ENCODE assay signal across 1 cellular context in genomic region chr10:133230387-133231195, GRCh38.
TF ChIP-seq lines count a peak whose summit lies in the region.

No MANE protein-coding gene starts in this region.

TF ChIP-seq in WTC11, 78 proteins besides CTCF, POLR2A, EP300 and RAD21 (continued from another document):
- TF ChIP-seq, protein P1, sequence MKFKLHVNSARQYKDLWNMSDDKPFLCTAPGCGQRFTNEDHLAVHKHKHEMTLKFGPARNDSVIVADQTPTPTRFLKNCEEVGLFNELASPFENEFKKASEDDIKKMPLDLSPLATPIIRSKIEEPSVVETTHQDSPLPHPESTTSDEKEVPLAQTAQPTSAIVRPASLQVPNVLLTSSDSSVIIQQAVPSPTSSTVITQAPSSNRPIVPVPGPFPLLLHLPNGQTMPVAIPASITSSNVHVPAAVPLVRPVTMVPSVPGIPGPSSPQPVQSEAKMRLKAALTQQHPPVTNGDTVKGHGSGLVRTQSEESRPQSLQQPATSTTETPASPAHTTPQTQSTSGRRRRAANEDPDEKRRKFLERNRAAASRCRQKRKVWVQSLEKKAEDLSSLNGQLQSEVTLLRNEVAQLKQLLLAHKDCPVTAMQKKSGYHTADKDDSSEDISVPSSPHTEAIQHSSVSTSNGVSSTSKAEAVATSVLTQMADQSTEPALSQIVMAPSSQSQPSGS (CRISPR knock-in tag; IDR thresholded peaks at IDR 0.05; ENCODE audit: borderline replicate concordance, low read depth) = no peak
